In genomic region chr4:2051086-2051485, GRCh38 we compare ENCODE assay signal across 22 cellular contexts. TPM values are rescaled to one million over a fixed set of nuclear protein-coding genes. Genes with fewer than 3 reads are reported as not detected.
DNase-seq lines count a peak whose midpoint lies in the region; ATAC-seq and TF ChIP-seq lines count a peak whose summit lies in the region.
"Had no signal": no experiment of that assay in that cellular context is flagged by ENCODE, and none has a peak within 500 bp of the region (broad histone marks: within the 10 kb centered on the region; RNA-seq: fewer than 3 reads in every experiment).

No MANE protein-coding gene starts in this region.

- no peaks in the 10 kb centered on the region for H3K36me3 ChIP-seq in right atrium auricular region
- H3K36me3 ChIP-seq in osteoblast (ENCODE audit: insufficient read depth, low read length), result no peaks in the 10 kb centered on the region
- H3K36me3 ChIP-seq: BE2C had no signal

- H3K27me3 ChIP-seq in right atrium auricular region (peaks cover 0 to 5% of the 10 kb centered on the region in 2 donors), osteoblast (ENCODE audit: insufficient read depth, low read length) (peaks cover 31% of the 10 kb centered on the region)

- TF ChIP-seq CTCF in right atrium auricular region (IDR thresholded peaks at IDR 0.05), result no peak
- TF ChIP-seq CTCF in osteoblast (IDR thresholded peaks at IDR 0.05; ENCODE audit: extremely low read depth, low read depth, low read length), result no peak

- no peak overlapping the region for H2AFZ ChIP-seq in osteoblast (ENCODE audit: low read length)
- H2AFZ ChIP-seq: GM23248 had no signal

- H4K20me1 ChIP-seq in osteoblast (ENCODE audit: insufficient read depth, low read length), result no peaks in the 10 kb centered on the region

- no peak overlapping the region for H3K4me3 ChIP-seq in right atrium auricular region
- no peak overlapping the region for H3K4me3 ChIP-seq in osteoblast (ENCODE audit: insufficient read depth, low read length)
- H3K4me3 ChIP-seq: GM23248 had no signal

- intact Hi-C loops in Right ventricle myocardium superior (cut with DNase I), result no loop called here

- no peaks in the 10 kb centered on the region for H3K79me2 ChIP-seq in osteoblast (ENCODE audit: insufficient read depth, low read length)

- peak; percentile 10 for DNase-seq in Right ventricle myocardium superior
- DNase-seq in right atrium auricular region (ENCODE audit: low spot score), result no peak
- DNase-seq in iPS-NIHi11 (ENCODE audit: low spot score), result peak; percentile 4
- DNase-seq in osteoblast (ENCODE audit: insufficient read length, low spot score, missing footprints), result peak; percentile 26
- DNase-seq in NCI-H1417 treated with DMSO at 0.1 percent for 48 hours (lab: John Stamatoyannopoulos, UW), result no peak
- DNase-seq in cortex of kidney (lab: John Stamatoyannopoulos, UW), result no peak
- DNase-seq in left lobe of liver (ENCODE audit: low spot score), result no peak
- DNase-seq: BE2C; Caco-2; CD4-positive, CD25-positive, alpha-beta regulatory T cell; DMS153; GF-D8; GM23248; KG1; NCI-H1417; NCI-H1930; NCI-H226; NCI-H524; NCI-H82; OCI-M1; SHP77 treated with DMSO at 0.1 percent for 48 hours had no signal

- H3K4me1 ChIP-seq in right atrium auricular region (no peaks in the 10 kb centered on the region), osteoblast (ENCODE audit: insufficient read depth, low read length) (no peaks in the 10 kb centered on the region)
- H3K4me1 ChIP-seq: BE2C, Caco-2 had no signal

- H3K4me2 ChIP-seq in osteoblast (ENCODE audit: insufficient read depth, low read length), result no peak overlapping the region

- ATAC-seq in Right ventricle myocardium superior (ENCODE audit: poor library complexity) (no peak), left lobe of liver (no peak)
- ATAC-seq: HCT116 had no signal

- no peaks in the 10 kb centered on the region for H3K9me3 ChIP-seq in right atrium auricular region
- no peaks in the 10 kb centered on the region for H3K9me3 ChIP-seq in osteoblast (ENCODE audit: low read depth, low read length)
- H3K9me3 ChIP-seq: BE2C, Caco-2 had no signal

- H3K27ac ChIP-seq in right atrium auricular region, result no peak overlapping the region
- no peak overlapping the region for H3K27ac ChIP-seq in osteoblast (ENCODE audit: low read depth, low read length)
- H3K27ac ChIP-seq: GM23248 had no signal

RNA-seq across cellular contexts. Expression of gene NAT8L, which starts 8.0 kb away (rescaled TPM):
- 1.00 TPM for total RNA-seq in Right ventricle myocardium superior
- total RNA-seq in right atrium auricular region, result 1 to 10 TPM; 3.0 to 3.2 TPM
- under 0.01 TPM in 2 replicates for total RNA-seq in osteoblast
- 0.05 TPM for total RNA-seq in left lobe of liver
- total RNA-seq: GM23248 had no signal

RNA-seq across cellular contexts. Expression of gene NELFA, which starts 42.3 kb away (rescaled TPM):
- total RNA-seq in Right ventricle myocardium superior (10.4 TPM), right atrium auricular region (10 to 100 TPM in 1 of 2 donors, 1 to 10 TPM in 1; 8.0 to 12.7 TPM), osteoblast (19.2 and 19.9 TPM in 2 replicates), left lobe of liver (11.2 TPM)

Comparison
In these comparisons a context has a peak if more than half of its experiments do, and no peak if none do; other contexts are left out.
1. DNase-seq: peak in Right ventricle myocardium superior (single experiment), iPS-NIHi11 (single experiment) and osteoblast (single experiment); none in right atrium auricular region (single experiment), NCI-H1417 treated with DMSO at 0.1 percent for 48 hours (single experiment), cortex of kidney (single experiment) and left lobe of liver (single experiment).